19 cellular contexts compared by ENCODE assay signal in genomic region chr1:184219414-184219813, GRCh38.
"Had no signal": no experiment of that assay in that cellular context is flagged by ENCODE, and none has a peak within 500 bp of the region (broad histone marks: within the 10 kb centered on the region; RNA-seq: fewer than 3 reads in every experiment).

No MANE protein-coding gene starts in this region.

- H3K4me1 ChIP-seq: gastrocnemius medialis, uterus had no signal

- DNase-seq: effector CD4-positive, alpha-beta T cell; endodermal cell; erythroblast; gastrocnemius medialis; kidney; left cardiac atrium; left ventricle myocardium superior; mesendoderm; naive B cell; sigmoid colon; stimulated activated CD4-positive, alpha-beta T cell treated with anti-CD3 and anti-CD28 coated beads, Interleukin-4, amount 100 ng/mL, for 1 hour; tibial artery; upper lobe of left lung; uterus had no signal

- H3K4me3 ChIP-seq: coronary artery, gastrocnemius medialis, sigmoid colon, smooth muscle cell, tibial artery, upper lobe of left lung, uterus had no signal

- H3K27ac ChIP-seq: coronary artery, gastrocnemius medialis, sigmoid colon, tibial artery, upper lobe of left lung, uterus had no signal

- H3K9me3 Mint-ChIP-seq: endodermal cell; naive B cell; stimulated activated memory B cell treated with anti-CD40 and anti-IgM and Interleukin-4, amounts not matched to agents 10 μg/mL and 1 μg/mL and 100 μg/mL, for 72 hours; stimulated activated naive CD8-positive, alpha-beta T cell treated with anti-CD3 and anti-CD28 coated beads, Interleukin-15, Interleukin-2, amounts not matched to agents 100 ng/mL and 50 ng/mL, for 24 hours had no signal

- ATAC-seq: gastrocnemius medialis; left cardiac atrium; left ventricle myocardium superior; stimulated activated memory B cell treated with anti-CD40 and anti-IgM and Interleukin-4, amounts not matched to agents 10 μg/mL and 1 μg/mL and 100 μg/mL, for 72 hours had no signal

- H3K27me3 ChIP-seq: gastrocnemius medialis, sigmoid colon, tibial artery, upper lobe of left lung, uterus had no signal

- H3K27ac Mint-ChIP-seq: endodermal cell; naive B cell; stimulated activated memory B cell treated with anti-CD40 and anti-IgM and Interleukin-4, amounts not matched to agents 10 μg/mL and 1 μg/mL and 100 μg/mL, for 72 hours; stimulated activated naive CD8-positive, alpha-beta T cell treated with anti-CD3 and anti-CD28 coated beads, Interleukin-15, Interleukin-2, amounts not matched to agents 100 ng/mL and 50 ng/mL, for 24 hours had no signal

- H3K4me3 Mint-ChIP-seq: endodermal cell; naive B cell; nephron; stimulated activated memory B cell treated with anti-CD40 and anti-IgM and Interleukin-4, amounts not matched to agents 10 μg/mL and 1 μg/mL and 100 μg/mL, for 72 hours; stimulated activated naive CD8-positive, alpha-beta T cell treated with anti-CD3 and anti-CD28 coated beads, Interleukin-15, Interleukin-2, amounts not matched to agents 100 ng/mL and 50 ng/mL, for 24 hours had no signal

- H3K4me1 Mint-ChIP-seq: naive B cell; stimulated activated memory B cell treated with anti-CD40 and anti-IgM and Interleukin-4, amounts not matched to agents 10 μg/mL and 1 μg/mL and 100 μg/mL, for 72 hours had no signal

- H3K4me2 ChIP-seq: smooth muscle cell had no signal

- H3K9me3 ChIP-seq: gastrocnemius medialis, sigmoid colon, tibial artery, upper lobe of left lung, uterus had no signal

- H3K36me3 Mint-ChIP-seq: naive B cell; stimulated activated memory B cell treated with anti-CD40 and anti-IgM and Interleukin-4, amounts not matched to agents 10 μg/mL and 1 μg/mL and 100 μg/mL, for 72 hours had no signal

- H3K36me3 ChIP-seq: gastrocnemius medialis, sigmoid colon, tibial artery, upper lobe of left lung, uterus had no signal
